22 cellular contexts compared by ENCODE assay signal in the genomic region with DNA sequence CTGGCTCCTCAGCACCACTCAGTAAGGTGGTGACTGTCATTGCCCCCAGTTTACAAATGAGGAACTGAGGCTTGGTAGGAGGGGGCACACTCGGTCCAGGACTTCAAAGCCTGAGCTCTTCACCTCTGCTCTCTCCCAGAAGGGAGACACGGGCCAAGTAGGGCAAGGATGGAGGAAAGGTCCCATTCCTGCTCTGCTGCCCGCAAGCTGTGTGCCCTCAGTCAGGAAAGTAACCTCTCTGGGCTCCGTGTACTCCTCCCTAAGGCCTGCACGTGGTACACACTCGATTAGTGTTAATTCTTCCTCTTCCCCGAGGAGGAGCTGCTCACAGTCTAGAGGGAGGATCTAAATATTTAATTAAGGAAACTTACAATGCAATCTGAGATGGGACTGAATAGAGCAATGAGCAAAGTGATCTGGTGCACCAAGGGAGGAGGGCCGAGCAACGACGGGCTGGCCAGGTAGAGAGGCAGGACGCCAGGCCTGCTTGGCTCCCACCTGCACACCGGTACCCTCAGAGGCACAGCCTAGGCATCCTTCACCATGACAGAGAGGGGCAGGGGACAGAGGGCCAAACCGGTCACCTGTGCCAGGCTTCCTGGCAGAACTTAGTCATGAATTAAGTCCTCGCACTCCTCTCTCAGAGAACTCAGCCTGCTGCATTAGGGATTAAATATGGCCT. TPM values are rescaled to one million over a fixed set of nuclear protein-coding genes. Genes with fewer than 3 reads are reported as not detected.
DNase-seq lines count a peak whose midpoint lies in the region; ATAC-seq, FAIRE-seq and TF ChIP-seq lines count a peak whose summit lies in the region.
"Had no signal": no experiment of that assay in that cellular context is flagged by ENCODE, and none has a peak within 500 bp of the region (broad histone marks: within the 10 kb centered on the region; RNA-seq: fewer than 3 reads in every experiment).

No MANE protein-coding gene starts in this region.

- ATAC-seq in left cardiac atrium, result no peak
- ATAC-seq in HepG2, result no peak
- no peak for ATAC-seq in HG02759 (IDR thresholded peaks at IDR 0.05; ENCODE audit: unreplicated experiment)
- ATAC-seq: A549, HCT116 had no signal

- no peaks in the 10 kb centered on the region for H3K27me3 Mint-ChIP-seq in activated T-cell treated with anti-CD3 and anti-CD28 coated beads, Interleukin-2, amount 50 U/mL, for 24 hours

- intact Hi-C loops in left cardiac atrium (cut with DNase I) (no loop called here), HepG2 (cut with micrococcal nuclease; ENCODE audit: unreplicated experiment) (no loop called here)

- H3K27ac ChIP-seq in right atrium auricular region (no peak overlapping the region), HepG2 (ENCODE audit: extremely low read length, insufficient read depth, low read length) (no peak overlapping the region), osteoblast (ENCODE audit: low read depth, low read length) (no peak overlapping the region)
- H3K27ac ChIP-seq: A549 had no signal

- no peak overlapping the region for H3K4me3 ChIP-seq in right atrium auricular region
- no peak overlapping the region for H3K4me3 ChIP-seq in HepG2 (replicated peaks in 1 of 3; ENCODE audit: insufficient read depth in 1 of 3, low read depth in 2 of 3, low read length in 3 of 3)
- no peak overlapping the region for H3K4me3 ChIP-seq in osteoblast (ENCODE audit: insufficient read depth, low read length)
- H3K4me3 ChIP-seq: A549, MG63 had no signal

- H4K20me1 ChIP-seq in HepG2 (ENCODE audit: insufficient read depth, low read length) (0 out of 2 replicates have a peak, but pooled peaks cover 7% of the 10 kb centered on the region), osteoblast (ENCODE audit: insufficient read depth, low read length) (no peaks in the 10 kb centered on the region)

- H3K4me1 ChIP-seq in right atrium auricular region (no peaks in the 10 kb centered on the region), HepG2 (ENCODE audit: insufficient read depth, low read length) (no peaks in the 10 kb centered on the region), osteoblast (ENCODE audit: insufficient read depth, low read length) (no peaks in the 10 kb centered on the region)
- H3K4me1 ChIP-seq: A549, BE2C had no signal

- no TSS peak for BruUV-seq in HepG2 (replicated peaks; lab: Mats Ljungman, UMichigan)

- peak; percentile 7 for DNase-seq in left cardiac atrium
- DNase-seq in right atrium auricular region (ENCODE audit: low spot score), result no peak
- no peak for DNase-seq in HepG2 (ENCODE audit: low spot score)
- peak; percentile 3 for DNase-seq in osteoblast (ENCODE audit: insufficient read length, low spot score, missing footprints)
- no peak for DNase-seq in HT-29 (ENCODE audit: low spot score)
- DNase-seq in activated T-cell treated with anti-CD3 and anti-CD28 coated beads, Interleukin-2, amount 50 U/mL, for 24 hours, result no peak
- DNase-seq in DMS153 treated with DMSO at 0.1 percent for 48 hours (lab: John Stamatoyannopoulos, UW; ENCODE audit: unreplicated experiment), result no peak
- DNase-seq: BE2C, EL, GF-D8, MG63, NCI-H1694 treated with DMSO at 0.1 percent for 48 hours, NCI-H2081 treated with DMSO at 0.1 percent for 48 hours, NCI-H446, NCI-H526, OCI-M1, SIG-M5 had no signal

- in situ Hi-C loops in HepG2 (cut with HindIII; ENCODE audit: extremely low pct_ligation_motif_present, low pct_unique_long_range_greater_than_20kb), result no loop called here

- no peaks in the 10 kb centered on the region for H3K36me3 Mint-ChIP-seq in activated T-cell treated with anti-CD3 and anti-CD28 coated beads, Interleukin-2, amount 50 U/mL, for 24 hours (ENCODE audit: low read depth)

- TF ChIP-seq EP300 in HepG2 (IDR thresholded peaks at IDR 0.05; ENCODE audit: low read depth in 2 of 2, low read length in 2 of 2), result no peak
- no peak for TF ChIP-seq EP300 in HepG2 (CRISPR knock-in tag; IDR thresholded peaks at IDR 0.05; ENCODE audit: borderline replicate concordance)

- no peak overlapping the region for H3K4me2 ChIP-seq in HepG2 (ENCODE audit: low read depth, low read length)
- no peak overlapping the region for H3K4me2 ChIP-seq in osteoblast (ENCODE audit: insufficient read depth, low read length)
- H3K4me2 ChIP-seq: A549 had no signal

- no peak for TF ChIP-seq POLR2A in HepG2 (IDR thresholded peaks at IDR 0.05; ENCODE audit: insufficient read depth in 1 of 2, low read depth in 2 of 2, low read length in 2 of 2)

- H3K36me3 ChIP-seq in right atrium auricular region (no peaks in the 10 kb centered on the region), HepG2 (replicated peaks in 1 of 2; ENCODE audit: control insufficient read depth in 1 of 2, insufficient read depth in 2 of 2, low read length in 2 of 2) (no peaks in the 10 kb centered on the region), osteoblast (ENCODE audit: insufficient read depth, low read length) (no peaks in the 10 kb centered on the region)
- H3K36me3 ChIP-seq: BE2C, MG63 had no signal

- H2AFZ ChIP-seq in HepG2 (ENCODE audit: low read length), result no peak overlapping the region
- no peak overlapping the region for H2AFZ ChIP-seq in osteoblast (ENCODE audit: low read length)

- H3K9ac ChIP-seq in HepG2 (ENCODE audit: insufficient read depth, low read depth, low read length), result no peak overlapping the region

- H3K79me2 ChIP-seq in HepG2 (ENCODE audit: insufficient read depth, low read length) (no peaks in the 10 kb centered on the region), osteoblast (ENCODE audit: insufficient read depth, low read length) (no peaks in the 10 kb centered on the region)

- no peak for TF ChIP-seq RAD21 in HepG2 (CRISPR knock-in tag; IDR thresholded peaks at IDR 0.05)

- POLR2A ChIA-PET in HepG2 (lab: Yijun Ruan, JAX), result no interaction called here

- no peak overlapping the region for H3K27ac Mint-ChIP-seq in activated T-cell treated with anti-CD3 and anti-CD28 coated beads, Interleukin-2, amount 50 U/mL, for 24 hours

- WGBS in HepG2 (ENCODE audit: low lambda C conversion rate), result 91% methylated on average over 13 of the region's 14 CpGs

- CTCF ChIA-PET in HepG2 (lab: Yijun Ruan, JAX; ENCODE audit: low intra/inter-chr PET ratio, low total read pairs), result no interaction called here

- H3K9me3 ChIP-seq in right atrium auricular region, result no peaks in the 10 kb centered on the region
- no peaks in the 10 kb centered on the region for H3K9me3 ChIP-seq in HepG2 (ENCODE audit: low read length)
- H3K9me3 ChIP-seq in osteoblast (ENCODE audit: low read depth, low read length), result no peaks in the 10 kb centered on the region
- H3K9me3 ChIP-seq: A549, BE2C, MG63 had no signal

- no peak overlapping the region for H3K4me3 Mint-ChIP-seq in activated T-cell treated with anti-CD3 and anti-CD28 coated beads, Interleukin-2, amount 50 U/mL, for 24 hours

- H3K27me3 ChIP-seq in right atrium auricular region (no peaks in the 10 kb centered on the region), HepG2 (ENCODE audit: control insufficient read depth in 1 of 2, insufficient read depth in 2 of 2, low read length in 2 of 2) (no peaks in the 10 kb centered on the region), osteoblast (ENCODE audit: insufficient read depth, low read length) (peaks cover 13% of the 10 kb centered on the region)
- H3K27me3 ChIP-seq: BE2C, MG63 had no signal

- FAIRE-seq in HepG2 (lab: Jason Lieb, UNC), result no peak
- FAIRE-seq: A549, D721Med, H1 had no signal

- no peaks in the 10 kb centered on the region for H3K4me1 Mint-ChIP-seq in activated T-cell treated with anti-CD3 and anti-CD28 coated beads, Interleukin-2, amount 50 U/mL, for 24 hours (ENCODE audit: low read depth)

- H3K9me3 Mint-ChIP-seq in activated T-cell treated with anti-CD3 and anti-CD28 coated beads, Interleukin-2, amount 50 U/mL, for 24 hours, result no peaks in the 10 kb centered on the region

- no peak for TF ChIP-seq CTCF in right atrium auricular region (IDR thresholded peaks at IDR 0.05)
- no peak for TF ChIP-seq CTCF in HepG2 (CRISPR knock-in tag; IDR thresholded peaks at IDR 0.05)
- TF ChIP-seq CTCF in osteoblast (IDR thresholded peaks at IDR 0.05; ENCODE audit: extremely low read depth, low read depth, low read length), result no peak

TF ChIP-seq in HepG2, 621 proteins besides CTCF, POLR2A, EP300 and RAD21 (continues in another document):
- no peak for TF ChIP-seq FOXK1 (CRISPR knock-in tag; IDR thresholded peaks at IDR 0.05; ENCODE audit: borderline replicate concordance, low read depth)
- no peak for TF ChIP-seq SRF (IDR thresholded peaks at IDR 0.05; ENCODE audit: low read depth, low read length)

RNA-seq across cellular contexts. Expression of gene IQSEC1, which starts 47.2 kb away (rescaled TPM):
- total RNA-seq in left cardiac atrium (10 to 100 TPM; 58.8 to 73.7 TPM), right atrium auricular region (10 to 100 TPM; 57.5 to 63.9 TPM), HepG2 (2016; rRNA removed; fragmentation: Illumina TruSeq; extraction: Trizol) (17.4 and 24.2 TPM in 2 replicates), osteoblast (22.1 and 28.3 TPM in 2 replicates)
- 12.3 and 12.9 TPM in 2 replicates for total RNA-seq in HepG2 (2016; cell fraction: cytosol; rRNA removed; fragmentation: Illumina TruSeq; extraction: Trizol; ENCODE audit: low read depth)
- total RNA-seq in HepG2 (2016; cell fraction: insoluble cytoplasmic fraction; rRNA removed; fragmentation: Illumina TruSeq; extraction: Trizol), result 17.6 and 20.3 TPM in 2 replicates
- 25.6 and 28.9 TPM in 2 replicates for total RNA-seq in HepG2 (2016; cell fraction: membrane; rRNA removed; fragmentation: Illumina TruSeq; extraction: Trizol)
- total RNA-seq in HepG2 (2016; cell fraction: nucleus; rRNA removed; fragmentation: Illumina TruSeq; extraction: Trizol), result 26.8 and 29.4 TPM in 2 replicates
- polyA plus RNA-seq in HepG2 (2011; rRNA removed), result 20.2 and 24.5 TPM in 2 replicates
- 11.4 and 12.7 TPM in 2 replicates for polyA plus RNA-seq in HepG2 (2011; cell fraction: cytosol; rRNA removed)
- polyA plus RNA-seq in HepG2 (2011; cell fraction: nucleus; rRNA removed), result 77.1 and 100 TPM in 2 replicates
- polyA plus RNA-seq in HepG2 (2012), result 40.4 and 47.7 TPM in 2 replicates
- polyA plus RNA-seq in HepG2 (2016; cell fraction: cytosol; fragmentation: Illumina TruSeq; extraction: Trizol; ENCODE audit: low read depth), result 3.1 and 3.4 TPM in 2 replicates
- polyA plus RNA-seq in HepG2 (2016; cell fraction: insoluble cytoplasmic fraction; fragmentation: Illumina TruSeq; extraction: Trizol; ENCODE audit: low read depth), result 23.2 and 33.8 TPM in 2 replicates
- polyA plus RNA-seq in HepG2 (2016; cell fraction: membrane; fragmentation: Illumina TruSeq; extraction: Trizol; ENCODE audit: low read depth), result 13.5 and 17.5 TPM in 2 replicates
- 57.5 and 60.4 TPM in 2 replicates for polyA plus RNA-seq in HepG2 (2016; cell fraction: nucleus; fragmentation: Illumina TruSeq; extraction: Trizol; ENCODE audit: insufficient read depth, low read depth)
- polyA minus RNA-seq in HepG2 (2011; rRNA and poly(A)+ RNA removed; ENCODE audit: low replicate concordance), result 6.5 and 33.0 TPM in 2 replicates
- polyA minus RNA-seq in HepG2 (2011; cell fraction: cytosol; rRNA and poly(A)+ RNA removed), result 25.6 and 30.7 TPM in 2 replicates
- polyA minus RNA-seq in HepG2 (2011; cell fraction: nucleus; rRNA and poly(A)+ RNA removed), result 49.3 and 52.3 TPM in 2 replicates
- total RNA-seq in HT-29 (2014; rRNA removed; shearing (Covaris generic)), result 3.6 and 4.8 TPM in 2 replicates

Comparison
In these comparisons a context has a peak if more than half of its experiments do, and no peak if none do; other contexts are left out.
1. DNase-seq: peak in left cardiac atrium (single experiment) and osteoblast (single experiment); none in right atrium auricular region (single experiment), HepG2 (single experiment), HT-29 (single experiment), activated T-cell treated with anti-CD3 and anti-CD28 coated beads, Interleukin-2, amount 50 U/mL, for 24 hours (single experiment) and DMS153 treated with DMSO at 0.1 percent for 48 hours (single experiment).